ENCODE assay signal across 1 cellular context in the genomic region with DNA sequence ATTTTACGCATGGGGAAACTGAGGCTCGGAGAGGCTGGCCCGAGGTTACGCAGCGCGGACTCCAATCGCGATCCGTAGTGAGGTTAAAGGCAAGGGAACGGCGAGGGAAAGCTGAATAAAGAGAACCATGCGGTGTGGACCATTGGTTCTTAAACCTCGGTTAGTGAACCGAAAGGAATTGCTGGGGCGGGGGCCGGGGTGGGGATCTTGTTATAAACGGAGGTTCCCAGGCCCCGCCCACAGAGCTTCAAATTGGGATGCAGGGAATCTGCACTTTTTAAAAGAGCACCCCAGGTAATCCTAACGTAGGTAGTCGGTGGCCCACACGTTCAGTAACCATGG.
TF ChIP-seq lines count a peak whose summit lies in the region.

No MANE protein-coding gene starts in this region.

TF ChIP-seq in HCT116, 20 proteins besides CTCF, POLR2A, EP300 and RAD21 (continued from another document):
- TF ChIP-seq, protein P1, sequence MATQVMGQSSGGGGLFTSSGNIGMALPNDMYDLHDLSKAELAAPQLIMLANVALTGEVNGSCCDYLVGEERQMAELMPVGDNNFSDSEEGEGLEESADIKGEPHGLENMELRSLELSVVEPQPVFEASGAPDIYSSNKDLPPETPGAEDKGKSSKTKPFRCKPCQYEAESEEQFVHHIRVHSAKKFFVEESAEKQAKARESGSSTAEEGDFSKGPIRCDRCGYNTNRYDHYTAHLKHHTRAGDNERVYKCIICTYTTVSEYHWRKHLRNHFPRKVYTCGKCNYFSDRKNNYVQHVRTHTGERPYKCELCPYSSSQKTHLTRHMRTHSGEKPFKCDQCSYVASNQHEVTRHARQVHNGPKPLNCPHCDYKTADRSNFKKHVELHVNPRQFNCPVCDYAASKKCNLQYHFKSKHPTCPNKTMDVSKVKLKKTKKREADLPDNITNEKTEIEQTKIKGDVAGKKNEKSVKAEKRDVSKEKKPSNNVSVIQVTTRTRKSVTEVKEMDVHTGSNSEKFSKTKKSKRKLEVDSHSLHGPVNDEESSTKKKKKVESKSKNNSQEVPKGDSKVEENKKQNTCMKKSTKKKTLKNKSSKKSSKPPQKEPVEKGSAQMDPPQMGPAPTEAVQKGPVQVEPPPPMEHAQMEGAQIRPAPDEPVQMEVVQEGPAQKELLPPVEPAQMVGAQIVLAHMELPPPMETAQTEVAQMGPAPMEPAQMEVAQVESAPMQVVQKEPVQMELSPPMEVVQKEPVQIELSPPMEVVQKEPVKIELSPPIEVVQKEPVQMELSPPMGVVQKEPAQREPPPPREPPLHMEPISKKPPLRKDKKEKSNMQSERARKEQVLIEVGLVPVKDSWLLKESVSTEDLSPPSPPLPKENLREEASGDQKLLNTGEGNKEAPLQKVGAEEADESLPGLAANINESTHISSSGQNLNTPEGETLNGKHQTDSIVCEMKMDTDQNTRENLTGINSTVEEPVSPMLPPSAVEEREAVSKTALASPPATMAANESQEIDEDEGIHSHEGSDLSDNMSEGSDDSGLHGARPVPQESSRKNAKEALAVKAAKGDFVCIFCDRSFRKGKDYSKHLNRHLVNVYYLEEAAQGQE (IDR thresholded peaks at IDR 0.05; ENCODE audit: low read depth) = no peak
- TF ChIP-seq ELF1 (IDR thresholded peaks at IDR 0.05; ENCODE audit: borderline replicate concordance, low read depth) (no peak), ZNF274 (IDR thresholded peaks at IDR 0.05; ENCODE audit: low read depth, low read length) (no peak), ZFX (IDR thresholded peaks at IDR 0.05) (no peak)
TF ChIP-seq in HCT116: peak in this region for 0.
